Comparison of ENCODE assay signal across 8 cellular contexts in genomic region chr17:17235212-17236174, GRCh38. TPM values are rescaled to one million over a fixed set of nuclear protein-coding genes. Genes with fewer than 3 reads are reported as not detected.
A peak's percentile ranks its signal among the peaks of the same experiment; 100 is the strongest.
DNase-seq lines count a peak whose midpoint lies in the region; TF ChIP-seq lines count a peak whose summit lies in the region.

No MANE protein-coding gene starts in this region.

- peak overlapping the region; percentile 95 for H3K4me2 ChIP-seq in osteoblast (ENCODE audit: insufficient read depth, low read length)

- H3K36me3 ChIP-seq in esophagus squamous epithelium = peaks cover 12 to 25% (median 13%) of the 10 kb centered on the region in 3 donors
- H3K36me3 ChIP-seq in osteoblast (ENCODE audit: insufficient read depth, low read length) = peaks cover 19% of the 10 kb centered on the region

- TF ChIP-seq POLR2A in esophagus squamous epithelium (IDR thresholded peaks at IDR 0.05) = no peak

- H3K9me3 ChIP-seq in esophagus squamous epithelium (no peaks in the 10 kb centered on the region), osteoblast (ENCODE audit: low read depth, low read length) (no peaks in the 10 kb centered on the region)

- H4K20me1 ChIP-seq in osteoblast (ENCODE audit: insufficient read depth, low read length) = peaks cover 20% of the 10 kb centered on the region

- peaks cover 11 to 46% (median 25%) of the 10 kb centered on the region in 3 donors for H3K4me1 ChIP-seq in esophagus squamous epithelium
- peaks cover 17% of the 10 kb centered on the region for H3K4me1 ChIP-seq in osteoblast (ENCODE audit: insufficient read depth, low read length)

- POLR2A ChIA-PET in RWPE1 (lab: Yijun Ruan, JAX; ENCODE audit: low non-redundant PET) = interaction anchor here (0.6 kb wide), 1 partner anchor 110 kb away, joined by 4 read pairs; no protein-coding TSS in a partner anchor

- CTCF ChIA-PET in RWPE1 (lab: Yijun Ruan, JAX) = interaction anchor here (1.0 kb wide), 1 partner anchor 9 kb away, joined by 4 read pairs; no protein-coding TSS in a partner anchor

- H3K27me3 ChIP-seq in esophagus squamous epithelium = no peaks in the 10 kb centered on the region
- no peaks in the 10 kb centered on the region for H3K27me3 ChIP-seq in osteoblast (ENCODE audit: insufficient read depth, low read length)

- intact Hi-C loops in esophagus squamous epithelium (cut with DNase I) = loop anchor here (10.0 kb wide), 1 partner anchor 91 kb away; no protein-coding TSS in a partner anchor

- no peak overlapping the region for H2AFZ ChIP-seq in osteoblast (ENCODE audit: low read length)

- H3K4me3 ChIP-seq in esophagus squamous epithelium = peak overlapping the region; percentile 85 to 96 (median 92)
- peak overlapping the region; percentile 98 for H3K4me3 ChIP-seq in osteoblast (ENCODE audit: insufficient read depth, low read length)

- DNase-seq in NCI-H2107 treated with DMSO at 0.1 percent for 48 hours (lab: John Stamatoyannopoulos, UW; ENCODE audit: unreplicated experiment) (peak; percentile 68), NCI-H2107 (lab: John Stamatoyannopoulos, UW) (no peak), RWPE1 (ENCODE audit: low spot score) (no peak), esophagus squamous epithelium (lab: John Stamatoyannopoulos, UW) (no peak), osteoblast (ENCODE audit: insufficient read length, low spot score, missing footprints) (peak; percentile 82), NCI-H524 treated with DMSO at 0.1 percent for 48 hours (lab: John Stamatoyannopoulos, UW) (no peak), GOT3 (lab: John Stamatoyannopoulos, UW) (no peak), NCI-H526 treated with DMSO at 0.1 percent for 48 hours (lab: John Stamatoyannopoulos, UW) (no peak)

- WGBS in esophagus squamous epithelium, 2 donors = 37 to 41% methylated on average over 16 to 17 of the region's 19 CpGs

- peaks cover 64% of the 10 kb centered on the region for H3K79me2 ChIP-seq in osteoblast (ENCODE audit: insufficient read depth, low read length)

- peak overlapping the region; percentile 88 for H3K27ac ChIP-seq in RWPE1
- H3K27ac ChIP-seq in esophagus squamous epithelium = peak overlapping the region in 3 of 4 donors; percentile 96 to 97 (median 97)
- H3K27ac ChIP-seq in osteoblast (ENCODE audit: low read depth, low read length) = peak overlapping the region; percentile 100

- TF ChIP-seq CTCF in RWPE1 (conservative IDR thresholded peaks at IDR 0.05; ENCODE audit: low read depth) = no peak
- TF ChIP-seq CTCF in esophagus squamous epithelium (IDR thresholded peaks at IDR 0.05) = no peak
- no peak for TF ChIP-seq CTCF in osteoblast (IDR thresholded peaks at IDR 0.05; ENCODE audit: extremely low read depth, low read depth, low read length)

RNA-seq across cellular contexts. Expression of gene FLCN, which starts 1.5 kb away (rescaled TPM):
- total RNA-seq in esophagus squamous epithelium (10 to 100 TPM; 11.6 to 27.5 (median 12.4) TPM), osteoblast (104 and 174 TPM in 2 replicates)

RNA-seq across cellular contexts. Expression of gene PLD6, which starts 29.4 kb away (rescaled TPM):
- 1 to 10 TPM in 2 of 4 donors, under 1 TPM in 2; 0.45 to 1.9 (median 0.95) TPM for total RNA-seq in esophagus squamous epithelium
- 1.4 and 2.7 TPM in 2 replicates for total RNA-seq in osteoblast

RNA-seq across cellular contexts. Expression of gene COPS3, which starts 45.6 kb away (rescaled TPM):
- 10 to 100 TPM; 34.0 to 91.6 (median 68.7) TPM for total RNA-seq in esophagus squamous epithelium
- 76.0 and 78.5 TPM in 2 replicates for total RNA-seq in osteoblast

Comparison
In these comparisons a context has a peak if more than half of its experiments do, and no peak if none do; other contexts are left out.
1. DNase-seq: peak in NCI-H2107 treated with DMSO at 0.1 percent for 48 hours (single experiment) and osteoblast (single experiment); none in NCI-H2107 (single experiment), RWPE1 (single experiment), esophagus squamous epithelium (single experiment), NCI-H524 treated with DMSO at 0.1 percent for 48 hours (single experiment), GOT3 (single experiment) and NCI-H526 treated with DMSO at 0.1 percent for 48 hours (single experiment).
2. Peak in every context shown above with its lines, with median percentiles within 50 percentile points of each other: H3K27ac ChIP-seq.